ENCODE assay signal across 8 cellular contexts in the genomic region with DNA sequence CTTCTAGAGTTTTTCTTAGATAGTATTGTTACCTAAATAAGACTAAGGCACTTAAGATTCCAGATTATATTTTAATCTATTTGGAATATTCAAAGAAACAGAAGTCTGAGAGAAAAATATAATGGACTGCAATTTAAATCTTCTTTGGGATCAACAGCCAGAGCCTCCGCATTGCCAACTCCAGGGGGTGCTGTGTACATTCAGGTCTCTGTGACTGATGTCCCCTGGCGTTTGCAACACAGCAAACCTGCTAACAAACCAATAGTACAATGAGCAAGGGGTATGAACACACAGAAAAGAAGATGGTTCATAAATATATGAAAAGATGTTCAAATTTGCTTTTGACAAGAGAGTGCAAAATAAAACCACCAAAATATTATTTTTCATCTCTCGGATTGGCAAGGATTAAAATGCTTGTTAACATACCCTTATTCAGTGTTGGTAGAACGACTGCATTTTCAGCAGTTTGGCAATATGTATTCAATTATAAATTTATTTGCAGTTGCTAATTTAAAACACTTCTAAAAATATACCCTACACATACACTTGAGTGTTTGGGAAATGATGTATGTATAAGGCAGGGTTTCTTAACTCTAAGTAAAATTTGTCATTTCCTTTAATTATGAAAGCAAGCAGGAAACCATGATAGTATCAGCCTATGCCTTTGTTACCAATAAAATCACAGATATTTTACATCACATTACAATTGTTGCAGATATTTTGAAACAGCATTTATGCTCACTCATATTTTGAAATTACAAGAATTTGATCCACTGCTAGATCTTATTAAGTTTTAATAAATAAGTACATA. TPM values are rescaled to one million over a fixed set of nuclear protein-coding genes. Genes with fewer than 3 reads are reported as not detected.
DNase-seq lines count a peak whose midpoint lies in the region; ATAC-seq, FAIRE-seq and TF ChIP-seq lines count a peak whose summit lies in the region.

No MANE protein-coding gene starts in this region.

- no peak overlapping the region for H3K4ac ChIP-seq in mesendoderm (ENCODE audit: low read depth, low read length)

- DNase-seq in activated CD4-positive, alpha-beta T cell treated with anti-CD3 and anti-CD28 coated beads, Interleukin-2, amount 10 ng/mL, durations not matched to agents 7 days and 5 days, result peak; percentile 38
- no peak for DNase-seq in activated CD4-positive, alpha-beta T cell treated with anti-CD3 and anti-CD28 coated beads for 4 hours
- peak; percentile 74 for DNase-seq in HEK293T (ENCODE audit: extremely low spot score)
- peak; percentile 73 for DNase-seq in MV-4-11 (lab: John Stamatoyannopoulos, UW)
- DNase-seq in SJCRH30, result peak; percentile 64 to 77
- DNase-seq in endothelial cell of umbilical vein (ENCODE audit: low read depth, low spot score), result peak; percentile 88
- peak; percentile 79 for DNase-seq in mesendoderm
- DNase-seq in upper lobe of left lung, result peak in 1 of 2 donors; percentile 86

- H3K36me3 Mint-ChIP-seq in activated CD4-positive, alpha-beta T cell treated with anti-CD3 and anti-CD28 coated beads, Interleukin-2, amount 10 ng/mL, durations not matched to agents 7 days and 5 days (ENCODE audit: low read depth), result no peaks in the 10 kb centered on the region

- no peaks in the 10 kb centered on the region for H3K4me1 Mint-ChIP-seq in activated CD4-positive, alpha-beta T cell treated with anti-CD3 and anti-CD28 coated beads, Interleukin-2, amount 10 ng/mL, durations not matched to agents 7 days and 5 days

- no peaks in the 10 kb centered on the region for H3K79me2 ChIP-seq in endothelial cell of umbilical vein (ENCODE audit: control insufficient read depth, insufficient read depth, low read length)
- H3K79me2 ChIP-seq in mesendoderm (ENCODE audit: control insufficient read depth, insufficient read depth, low read length), result no peaks in the 10 kb centered on the region

- no peaks in the 10 kb centered on the region for H3K36me3 ChIP-seq in SJCRH30
- no peaks in the 10 kb centered on the region for H3K36me3 ChIP-seq in endothelial cell of umbilical vein (ENCODE audit: control insufficient read depth in 2 of 2, extremely low read depth in 1 of 2, insufficient read depth in 2 of 2, low read length in 2 of 2)
- no peaks in the 10 kb centered on the region for H3K36me3 ChIP-seq in mesendoderm (ENCODE audit: control insufficient read depth, insufficient read depth, low read length)
- no peaks in the 10 kb centered on the region for H3K36me3 ChIP-seq in upper lobe of left lung

- no peak overlapping the region for H3K56ac ChIP-seq in mesendoderm (ENCODE audit: low read length)

- intact Hi-C loops in endothelial cell of umbilical vein (cut with micrococcal nuclease), result loop anchor here (1.0 to 2.0 kb wide), 7 partner anchors 17 to 415 kb away; partner anchors contain the start of gene TM4SF1

- TF ChIP-seq CTCF in endothelial cell of umbilical vein (IDR thresholded peaks at IDR 0.05; ENCODE audit: extremely low read depth in 1 of 2, insufficient read depth in 1 of 2, low read depth in 1 of 2, low read length in 2 of 2) (peak; percentile 84), upper lobe of left lung (IDR thresholded peaks at IDR 0.05) (peak; percentile 59 to 80 (median 74))

- ATAC-seq in upper lobe of left lung (ENCODE audit: low FRiP score in 2 of 2), result peak; percentile 79 to 84

- no peak overlapping the region for H2AFZ ChIP-seq in endothelial cell of umbilical vein (ENCODE audit: low read depth, low read length)

- no CpG with 5 or more reads among the region's 4 CpGs for WGBS in mesendoderm (ENCODE audit: extremely low coverage, insufficient coverage, low lambda C conversion rate)
- 31% methylated on average over 4 of the region's 4 CpGs for whole genome bisulfite sequencing in upper lobe of left lung, 2 donors

- no peak overlapping the region for H3K27ac ChIP-seq in SJCRH30
- peak overlapping the region; percentile 90 for H3K27ac ChIP-seq in endothelial cell of umbilical vein (ENCODE audit: insufficient read depth, low read depth, low read length)
- H3K27ac ChIP-seq in mesendoderm (ENCODE audit: low read depth, low read length), result no peak overlapping the region
- peak overlapping the region in 1 of 4 donors; percentile 40 for H3K27ac ChIP-seq in upper lobe of left lung

- no peak for TF ChIP-seq POLR2A in endothelial cell of umbilical vein (IDR thresholded peaks at IDR 0.05; ENCODE audit: low read depth, low read length)
- TF ChIP-seq POLR2A in upper lobe of left lung (IDR thresholded peaks at IDR 0.05), result no peak

- H2BK120ac ChIP-seq in mesendoderm (ENCODE audit: low read depth, low read length), result no peak overlapping the region

- H3K27ac Mint-ChIP-seq in activated CD4-positive, alpha-beta T cell treated with anti-CD3 and anti-CD28 coated beads, Interleukin-2, amount 10 ng/mL, durations not matched to agents 7 days and 5 days, result no peak overlapping the region

- H2BK5ac ChIP-seq in mesendoderm (ENCODE audit: low read length), result no peak overlapping the region

- H4K20me1 ChIP-seq in endothelial cell of umbilical vein (replicated peaks; ENCODE audit: control insufficient read depth, extremely low read depth, insufficient read depth, low read length), result no peaks in the 10 kb centered on the region

- peaks cover 2% of the 10 kb centered on the region for H3K27me3 Mint-ChIP-seq in activated CD4-positive, alpha-beta T cell treated with anti-CD3 and anti-CD28 coated beads, Interleukin-2, amount 10 ng/mL, durations not matched to agents 7 days and 5 days

- no peaks in the 10 kb centered on the region for H3K27me3 ChIP-seq in SJCRH30
- H3K27me3 ChIP-seq in endothelial cell of umbilical vein (ENCODE audit: control insufficient read depth in 2 of 2, insufficient read depth in 2 of 2, low read length in 2 of 2), result no peaks in the 10 kb centered on the region
- no peaks in the 10 kb centered on the region for H3K27me3 ChIP-seq in mesendoderm (ENCODE audit: insufficient read depth, low read length, poor library complexity)
- H3K27me3 ChIP-seq in upper lobe of left lung, result no peaks in the 10 kb centered on the region

- no peak overlapping the region for H3K4me3 ChIP-seq in SJCRH30
- peak overlapping the region in 1 of 3 experiments; percentile 21 for H3K4me3 ChIP-seq in endothelial cell of umbilical vein (replicated peaks in 1 of 3; ENCODE audit: insufficient read depth in 1 of 3, low read depth in 1 of 3, low read length in 3 of 3)
- H3K4me3 ChIP-seq in mesendoderm (ENCODE audit: low read length), result no peak overlapping the region
- H3K4me3 ChIP-seq in upper lobe of left lung, result no peak overlapping the region

- peak overlapping the region; percentile 66 for H3K9ac ChIP-seq in endothelial cell of umbilical vein (replicated peaks; ENCODE audit: extremely low read depth, insufficient read depth, low read length)
- no peak overlapping the region for H3K9ac ChIP-seq in mesendoderm (ENCODE audit: low read length)

- no peak overlapping the region for H3K23ac ChIP-seq in mesendoderm (ENCODE audit: low read length)

- H3K4me1 ChIP-seq in SJCRH30 (peaks cover 13% of the 10 kb centered on the region), endothelial cell of umbilical vein (ENCODE audit: control insufficient read depth, extremely low read depth, insufficient read depth, low read length) (peaks cover 31% of the 10 kb centered on the region), mesendoderm (ENCODE audit: control insufficient read depth, low read depth, low read length) (peaks cover 5% of the 10 kb centered on the region), upper lobe of left lung (peaks cover 11 to 29% (median 16%) of the 10 kb centered on the region in 4 donors)

- H4K5ac ChIP-seq in mesendoderm (ENCODE audit: low read length), result no peak overlapping the region

- BruUV-seq in endothelial cell of umbilical vein (replicated peaks; lab: Mats Ljungman, UMichigan), result TSS peak; percentile 97

- H3K79me1 ChIP-seq in mesendoderm (ENCODE audit: low read length), result no peaks in the 10 kb centered on the region

- H3K9me3 ChIP-seq in SJCRH30 (replicated peaks) (no peaks in the 10 kb centered on the region), endothelial cell of umbilical vein (replicated peaks; ENCODE audit: control insufficient read depth, insufficient read depth, low read length) (no peaks in the 10 kb centered on the region), upper lobe of left lung (no peaks in the 10 kb centered on the region)

- POLR2A ChIA-PET in activated CD4-positive, alpha-beta T cell treated with anti-CD3 and anti-CD28 coated beads, Interleukin-2, amount 10 ng/mL, durations not matched to agents 7 days and 5 days (lab: Charles Lee), result no interaction called here
- POLR2A ChIA-PET in HEK293T (lab: Yijun Ruan, JAX) (no interaction called here), endothelial cell of umbilical vein (lab: Charles Lee) (no interaction called here)

- H2BK15ac ChIP-seq in mesendoderm (replicated peaks; ENCODE audit: low read depth), result no peak overlapping the region

- H3K9me3 Mint-ChIP-seq in activated CD4-positive, alpha-beta T cell treated with anti-CD3 and anti-CD28 coated beads, Interleukin-2, amount 10 ng/mL, durations not matched to agents 7 days and 5 days, result no peaks in the 10 kb centered on the region

- CTCF ChIA-PET in activated CD4-positive, alpha-beta T cell treated with anti-CD3 and anti-CD28 coated beads, Interleukin-2, amount 10 ng/mL, durations not matched to agents 7 days and 5 days (lab: Charles Lee), result no interaction called here
- CTCF ChIA-PET in HEK293T (lab: Yijun Ruan, JAX), result no interaction called here
- CTCF ChIA-PET in endothelial cell of umbilical vein (lab: Charles Lee), result interaction anchor here (0.7 to 1.5 kb wide), 3 partner anchors 16 to 92 kb away, joined by 3 to 14 read pairs (median 5); partner anchors contain the start of gene TM4SF1

- no peak for TF ChIP-seq EP300 in upper lobe of left lung (IDR thresholded peaks at IDR 0.05)

- no peak overlapping the region for H3K18ac ChIP-seq in mesendoderm (ENCODE audit: low read length)

- no peak overlapping the region for H2AK5ac ChIP-seq in mesendoderm (ENCODE audit: low read length)

- dilution Hi-C loops in endothelial cell of umbilical vein (cut with MboI; ENCODE audit: extremely low pct_ligation_motif_present, low sequenced_read_pairs), result no loop called here

- H3K4me3 Mint-ChIP-seq in activated CD4-positive, alpha-beta T cell treated with anti-CD3 and anti-CD28 coated beads, Interleukin-2, amount 10 ng/mL, durations not matched to agents 7 days and 5 days, result no peak overlapping the region

- no peak overlapping the region for H4K8ac ChIP-seq in mesendoderm (ENCODE audit: low read depth, low read length)

- peak overlapping the region; percentile 88 for H3K4me2 ChIP-seq in endothelial cell of umbilical vein (ENCODE audit: insufficient read depth, low read length)
- no peak overlapping the region for H3K4me2 ChIP-seq in mesendoderm (ENCODE audit: low read length)

- FAIRE-seq in endothelial cell of umbilical vein (lab: Jason Lieb, UNC), result peak; percentile 86

- H3K9me1 ChIP-seq in endothelial cell of umbilical vein (replicated peaks; ENCODE audit: control insufficient read depth, extremely low read depth, insufficient read depth, low read length), result no peaks in the 10 kb centered on the region

RNA-seq across cellular contexts. Expression of gene TM4SF1, which starts 16.1 kb away (rescaled TPM):
- total RNA-seq in activated CD4-positive, alpha-beta T cell treated with anti-CD3 and anti-CD28 coated beads, Interleukin-2, amount 10 ng/mL, durations not matched to agents 7 days and 5 days, result not detected
- total RNA-seq in SJCRH30 (2014; rRNA removed; shearing (Covaris generic)), result 5.4 and 5.7 TPM in 2 replicates
- total RNA-seq in endothelial cell of umbilical vein (559 and 619 TPM in 2 replicates), upper lobe of left lung (100 to 1,000 TPM in 4 of 6 donors, 10 to 100 TPM in 2; 40.9 to 337 (median 197) TPM)
- polyA plus RNA-seq in endothelial cell of umbilical vein, result 1,270 and 1,407 TPM in 2 replicates
- 1,095 and 1,145 TPM in 2 replicates for polyA plus RNA-seq in endothelial cell of umbilical vein (2011; cell fraction: cytosol; rRNA removed)
- polyA plus RNA-seq in endothelial cell of umbilical vein (2011; cell fraction: nucleus; rRNA removed), result 679 and 727 TPM in 2 replicates
- 331 and 379 TPM in 2 replicates for polyA plus RNA-seq in endothelial cell of umbilical vein (2012)
- polyA minus RNA-seq in endothelial cell of umbilical vein, result 1,191 and 1,311 TPM in 2 replicates
- 916 TPM for polyA minus RNA-seq in endothelial cell of umbilical vein (2011; cell fraction: cytosol; rRNA and poly(A)+ RNA removed)
- polyA minus RNA-seq in endothelial cell of umbilical vein (2011; cell fraction: nucleus; rRNA and poly(A)+ RNA removed), result 436 and 623 TPM in 2 replicates
- 0.22 TPM for polyA plus RNA-seq in mesendoderm (2013, experiment 1 of 2)
- polyA plus RNA-seq in mesendoderm (2013, experiment 2 of 2), result 0.25 TPM

Comparison
In these comparisons a context has a peak if more than half of its experiments do, and no peak if none do; other contexts are left out.
1. DNase-seq: peak in activated CD4-positive, alpha-beta T cell treated with anti-CD3 and anti-CD28 coated beads, Interleukin-2, amount 10 ng/mL, durations not matched to agents 7 days and 5 days (single experiment), HEK293T (single experiment), MV-4-11 (single experiment), SJCRH30 (2 of 2), endothelial cell of umbilical vein (single experiment) and mesendoderm (single experiment); none in activated CD4-positive, alpha-beta T cell treated with anti-CD3 and anti-CD28 coated beads for 4 hours (0 of 2).